In genomic region chr9:98056403-98057094, GRCh38 we compare ENCODE assay signal across 8 cellular contexts. TPM values are rescaled to one million over a fixed set of nuclear protein-coding genes. Genes with fewer than 3 reads are reported as not detected.
DNase-seq lines count a peak whose midpoint lies in the region; ATAC-seq and TF ChIP-seq lines count a peak whose summit lies in the region.

Gene NANS, plus strand, starts transcription at chr9:98056732. Its CDS starts 77 bp downstream, at chr9:98056809.

- H3K23ac ChIP-seq in IMR-90 (ENCODE audit: low read depth, low read length), result peak within 1 kb of the TSS; percentile 85

- in situ Hi-C loops in IMR-90 (cut with MboI; ENCODE audit: low sequenced_read_pairs), result no loop called here

- dilution Hi-C loops in IMR-90 (cut with HindIII; ENCODE audit: low sequenced_read_pairs, unreplicated experiment), result no loop called here

- H3K79me1 ChIP-seq in IMR-90 (ENCODE audit: low read depth in 1 of 2, low read length in 2 of 2), result peaks cover 19 to 39% of the 10 kb centered on the region in 2 experiments; a peak in 3 of 4 replicates

- peak within 1 kb of the TSS; percentile 22; the same call in 1 of the 2 replicates for H2AK5ac ChIP-seq in IMR-90 (ENCODE audit: low read depth, low read length)

- peaks cover 5% of the 10 kb centered on the region for H3K36me3 ChIP-seq in IMR-90 (ENCODE audit: control insufficient read depth, insufficient read depth, low read length)

- H3K9me3 ChIP-seq in IMR-90 (ENCODE audit: control insufficient read depth, insufficient read depth, low read length) (no peaks in the 10 kb centered on the region), mononuclear cell (ENCODE audit: low read depth, low read length) (no peaks in the 10 kb centered on the region)

- peak within 1 kb of the TSS; percentile 57 for H3K4ac ChIP-seq in IMR-90 (ENCODE audit: low read depth, low read length)

- ATAC-seq in GM21529 (IDR thresholded peaks at IDR 0.05; ENCODE audit: unreplicated experiment) (peak; percentile 96), IMR-90 (ENCODE audit: low read depth) (peak; percentile 97)

- H2AFZ ChIP-seq in IMR-90 (replicated peaks; ENCODE audit: low read length, poor library complexity), result peak within 1 kb of the TSS; percentile 93

- no peak within 1 kb of the TSS for H2BK20ac ChIP-seq in IMR-90 (ENCODE audit: low read depth, low read length)

- H3K9me1 ChIP-seq in IMR-90 (ENCODE audit: insufficient read depth, low read length), result peaks cover 8% of the 10 kb centered on the region

- H3K4me1 ChIP-seq in IMR-90 (ENCODE audit: control insufficient read depth, insufficient read depth, low read length) (peaks cover 3% of the 10 kb centered on the region), mononuclear cell (ENCODE audit: insufficient read depth, low read length) (peaks cover 25% of the 10 kb centered on the region)

- H3K14ac ChIP-seq in IMR-90 (replicated peaks; ENCODE audit: low read depth, low read length), result peak within 1 kb of the TSS; percentile 15

- H4K8ac ChIP-seq in IMR-90 (ENCODE audit: low read depth in 2 of 2, low read length in 2 of 2), result peak within 1 kb of the TSS; percentile 47 to 61

- H3K4me3 ChIP-seq in IMR-90 (ENCODE audit: insufficient read depth, low read depth, low read length) (peak within 1 kb of the TSS; percentile 88), epithelial cell of esophagus (ENCODE audit: low read length) (peak within 1 kb of the TSS; percentile 69), mononuclear cell (ENCODE audit: low read length) (peak within 1 kb of the TSS; percentile 72)

- 1% methylated on average over 38 of the region's 72 CpGs; no CpG with 5 or more reads in 1 of the 2 experiments for WGBS in IMR-90 (ENCODE audit: extremely low coverage in 2 of 2, insufficient read length in 1 of 2), 2 experiments

- peak; percentile 33; the same call in 1 of the 2 replicates for TF ChIP-seq RAD21 in IMR-90 (IDR thresholded peaks at IDR 0.05; ENCODE audit: low read length)

- TF ChIP-seq POLR2A in IMR-90 (IDR thresholded peaks at IDR 0.05; ENCODE audit: low read depth, low read length), result peak; percentile 99

- H2BK15ac ChIP-seq in IMR-90 (ENCODE audit: low read depth, low read length), result no peak within 1 kb of the TSS; the same call in 2 of the 3 replicates

- POLR2A ChIA-PET in IMR-90 (lab: Charles Lee; ENCODE audit: unreplicated experiment), result interaction anchor here (0.5 to 0.9 kb wide), 9 partner anchors 9 to 466 kb away, joined by 3 to 7 read pairs (median 4); partner anchors contain the start of gene TRMO

- H4K20me1 ChIP-seq in IMR-90 (ENCODE audit: insufficient read depth, low read length), result peaks cover 15% of the 10 kb centered on the region; the same call in 1 of the 2 replicates

- no peaks in the 10 kb centered on the region for H3K27me3 ChIP-seq in IMR-90 (ENCODE audit: control insufficient read depth, insufficient read depth, low read length)
- no peaks in the 10 kb centered on the region for H3K27me3 ChIP-seq in mononuclear cell (ENCODE audit: insufficient read depth, low read length)

- H3K18ac ChIP-seq in IMR-90 (ENCODE audit: low read depth, low read length), result peak within 1 kb of the TSS; percentile 46

- H3K4me2 ChIP-seq in IMR-90 (ENCODE audit: low read depth, low read length), result peak within 1 kb of the TSS; percentile 83

- peak within 1 kb of the TSS; percentile 39 for H4K5ac ChIP-seq in IMR-90 (ENCODE audit: low read depth, low read length)

- H2BK5ac ChIP-seq in IMR-90 (ENCODE audit: low read depth, low read length, poor library complexity, severe bottlenecking), result peak within 1 kb of the TSS; percentile 71

- TF ChIP-seq CTCF in IMR-90 (conservative IDR thresholded peaks at IDR 0.05; ENCODE audit: low read depth, low read length), result peak; percentile 33
- no peak for TF ChIP-seq CTCF in epithelial cell of esophagus (IDR thresholded peaks at IDR 0.05; ENCODE audit: insufficient read depth, low read depth, low read length, missing control alignments)

- DNase-seq in DMS114 treated with DMSO at 0.1 percent for 48 hours (lab: John Stamatoyannopoulos, UW; ENCODE audit: unreplicated experiment) (peak; percentile 55), IMR-90 (peak; percentile 97), OCI-M2 (lab: John Stamatoyannopoulos, UW; ENCODE audit: unreplicated experiment) (peak; percentile 86), activated T-cell treated with anti-CD3 and anti-CD28 coated beads for 4 hours (peak; percentile 86), epithelial cell of esophagus (ENCODE audit: low read depth) (peak; percentile 94)
- peak; percentile 91 to 93 for DNase-seq in stimulated activated CD8-positive, alpha-beta memory T cell treated with anti-CD3 and anti-CD28 coated beads, Interleukin-2, amount 100 ng/mL, for 48 hours (ENCODE audit: low read depth in 2 of 2)

- peak within 1 kb of the TSS; percentile 84 for H3K27ac ChIP-seq in IMR-90 (ENCODE audit: insufficient read depth, low read length)

- peak within 1 kb of the TSS; percentile 91 for H3K9ac ChIP-seq in IMR-90 (ENCODE audit: low read depth, low read length)

- peak within 1 kb of the TSS; percentile 72 for H4K91ac ChIP-seq in IMR-90 (ENCODE audit: insufficient read depth, low read depth, low read length)

- CTCF ChIA-PET in IMR-90 (lab: Yijun Ruan, JAX), result interaction anchor here (0.6 to 1.1 kb wide), 3 partner anchors 69 to 654 kb away, joined by 3 read pairs; no protein-coding TSS in a partner anchor

- no TSS peak for BruUV-seq in IMR-90 (replicated peaks; lab: Mats Ljungman, UMichigan)

- intact Hi-C loops in IMR-90 (cut with micrococcal nuclease), result loop anchor here (1.0 to 2.0 kb wide), 2 partner anchors 74 to 133 kb away; partner anchors contain the start of gene ANP32B

- peak within 1 kb of the TSS; percentile 94 for H2AK9ac ChIP-seq in IMR-90 (replicated peaks; ENCODE audit: low read depth, low read length, poor library complexity)

- peak within 1 kb of the TSS; percentile 1; the same call in 1 of the 2 replicates for H2BK120ac ChIP-seq in IMR-90 (ENCODE audit: low read depth, low read length)

- H3K56ac ChIP-seq in IMR-90 (ENCODE audit: extremely low read depth, insufficient read depth, low read length), result peak within 1 kb of the TSS; percentile 73

TF ChIP-seq in IMR-90, 13 proteins besides CTCF, POLR2A, EP300 and RAD21:
- TF ChIP-seq SMC3 (IDR thresholded peaks at IDR 0.05; ENCODE audit: low read depth, low read length) (peak; percentile 19; the same call in 1 of the 2 replicates), ELK1 (IDR thresholded peaks at IDR 0.05; ENCODE audit: borderline replicate concordance, low read depth, low read length) (no peak), RCOR1 (IDR thresholded peaks at IDR 0.05; ENCODE audit: insufficient replicate concordance, low read length) (no peak), NFE2L2 (IDR thresholded peaks at IDR 0.05; ENCODE audit: low read depth, low read length) (no peak), MAFK (IDR thresholded peaks at IDR 0.05; ENCODE audit: low read depth, low read length) (no peak), FOS (IDR thresholded peaks at IDR 0.05; ENCODE audit: low read depth, low read length) (no peak), MAZ (IDR thresholded peaks at IDR 0.05; ENCODE audit: borderline replicate concordance, low read depth, low read length) (peak; percentile 16; the same call in 1 of the 2 replicates), CEBPB (IDR thresholded peaks at IDR 0.05; ENCODE audit: low read depth, low read length) (no peak), BHLHE40 (IDR thresholded peaks at IDR 0.05; ENCODE audit: low read depth, low read length) (0 out of 2 replicates have a peak, but pooled peaks have one; percentile 30), CHD1 (IDR thresholded peaks at IDR 0.05; ENCODE audit: low read depth, low read length) (peak; percentile 95; the same call in 1 of the 2 replicates), MXI1 (IDR thresholded peaks at IDR 0.05; ENCODE audit: borderline replicate concordance, low read depth, low read length) (peak; percentile 63; the same call in 1 of the 2 replicates), USF2 (IDR thresholded peaks at IDR 0.05; ENCODE audit: low read depth, low read length) (no peak), RFX5 (IDR thresholded peaks at IDR 0.05; ENCODE audit: low read depth, low read length) (no peak)
TF ChIP-seq in IMR-90: peak in this region for 5.

RNA-seq across cellular contexts. Expression of gene NANS, which starts in this region (rescaled TPM):
- total RNA-seq in IMR-90 (2012; rRNA removed) (306 and 313 TPM in 2 replicates), mononuclear cell (41.1 TPM)
- 197 and 210 TPM in 2 replicates for polyA plus RNA-seq in IMR-90 (2012; rRNA removed)
- 201 and 222 TPM in 2 replicates for polyA plus RNA-seq in IMR-90 (2012; cell fraction: cytosol; rRNA removed)
- polyA plus RNA-seq in IMR-90 (2012; cell fraction: nucleus; rRNA removed; ENCODE audit: low replicate concordance), result 110 and 136 TPM in 2 replicates

Comparison
In these comparisons a context has a peak if more than half of its experiments do, and no peak if none do; other contexts are left out.
1. Peak in every context shown above with its lines: DNase-seq, ATAC-seq, H3K4me3 ChIP-seq and H3K27ac ChIP-seq.